ENCODE assay signal across 8 cellular contexts in genomic region chr1:2046225-2046917, GRCh38. TPM values are rescaled to one million over a fixed set of nuclear protein-coding genes. Genes with fewer than 3 reads are reported as not detected.
A peak's percentile ranks its signal among the peaks of the same experiment; 100 is the strongest.
DNase-seq lines count a peak whose midpoint lies in the region; ATAC-seq, FAIRE-seq and TF ChIP-seq lines count a peak whose summit lies in the region.

No MANE protein-coding gene starts in this region.

- H3K36me3 Mint-ChIP-seq in GM23338 (ENCODE audit: low read depth) (peaks cover 2% of the 10 kb centered on the region; the same call in 1 of the 3 replicates), astrocyte (ENCODE audit: low read depth, unreplicated experiment) (peaks cover 3% of the 10 kb centered on the region)
- H3K36me3 Mint-ChIP-seq in stimulated activated effector memory CD8-positive, alpha-beta T cell treated with anti-CD3 and anti-CD28 coated beads, Interleukin-12 subunit alpha, Interleukin-12 subunit beta, amount 100 ng/mL, for 72 hours, result no peaks in the 10 kb centered on the region

- CTCF ChIA-PET in AG04449 (lab: Yijun Ruan, JAX), result interaction anchor here (0.7 to 3.7 kb wide), 12 partner anchors 9 to 138 kb away, joined by 3 to 46 read pairs (median 4); partner anchors contain the start of gene CALML6
- CTCF ChIA-PET in PC-3 (lab: Charles Lee), result interaction anchor here (0.6 to 1.4 kb wide), 4 partner anchors 85 to 138 kb away, joined by 3 to 8 read pairs (median 4); no protein-coding TSS in a partner anchor

- POLR2A ChIA-PET in AG04449 (lab: Yijun Ruan, JAX), result no interaction called here
- POLR2A ChIA-PET in PC-3 (lab: Charles Lee; ENCODE audit: unreplicated experiment), result no interaction called here

- TF ChIP-seq CTCF in AG04449 (IDR thresholded peaks at IDR 0.05; ENCODE audit: insufficient read depth, low read length, missing control alignments) (peak; percentile 63), GM23338 (conservative IDR thresholded peaks at IDR 0.05; ENCODE audit: low read depth in 2 of 2) (peak; percentile 84 to 99), PC-3 (conservative IDR thresholded peaks at IDR 0.05; ENCODE audit: low read depth, low read length) (peak; percentile 98), astrocyte (IDR thresholded peaks at IDR 0.05; ENCODE audit: insufficient read depth, low read depth, low read length) (peak; percentile 46)

- peaks cover 6% of the 10 kb centered on the region; the same call in 1 of the 2 replicates for H4K20me1 ChIP-seq in GM23338 (replicated peaks; ENCODE audit: insufficient read depth)
- H4K20me1 ChIP-seq in PC-3 (ENCODE audit: low read length), result no peaks in the 10 kb centered on the region
- H4K20me1 ChIP-seq in astrocyte (ENCODE audit: insufficient read depth, low read length), result no peaks in the 10 kb centered on the region

- H3K9ac ChIP-seq in PC-3 (ENCODE audit: low read length) (no peak overlapping the region), astrocyte (ENCODE audit: low read length) (no peak overlapping the region)

- H3K4me1 ChIP-seq in GM23338 (ENCODE audit: insufficient read depth) (peaks cover 25% of the 10 kb centered on the region; the same call in 1 of the 2 replicates), PC-3 (ENCODE audit: insufficient read depth, low read length) (peaks cover 20% of the 10 kb centered on the region), astrocyte (ENCODE audit: insufficient read depth, low read length) (no peaks in the 10 kb centered on the region)

- H3K27me3 ChIP-seq in GM23338 (ENCODE audit: insufficient read depth) (no peaks in the 10 kb centered on the region), PC-3 (ENCODE audit: low read length) (no peaks in the 10 kb centered on the region), astrocyte (ENCODE audit: insufficient read depth, low read length) (peaks cover 23% of the 10 kb centered on the region)

- H3F3A ChIP-seq in GM23338 (replicated peaks; ENCODE audit: low read depth) (peaks cover 18% of the 10 kb centered on the region), PC-3 (ENCODE audit: low read length, unreplicated experiment) (no peaks in the 10 kb centered on the region)

- FAIRE-seq in astrocyte (lab: Jason Lieb, UNC), result no peak

- intact Hi-C loops in PC-3 (cut with micrococcal nuclease), result loop anchor here (1.0 to 2.0 kb wide), 2 partner anchors 86 to 102 kb away; no protein-coding TSS in a partner anchor

- DNase-seq in AG04449 (ENCODE audit: low read depth, low spot score) (no peak), GM23338 (ENCODE audit: low spot score) (peak; percentile 92), PC-3 (peak; percentile 85), astrocyte (ENCODE audit: low read depth) (no peak), islet precursor cell (peak; percentile 94), epidermal melanocyte (ENCODE audit: insufficient read length, low spot score) (no peak)
- peak; percentile 38 to 76 for DNase-seq in stimulated activated effector memory CD8-positive, alpha-beta T cell treated with anti-CD3 and anti-CD28 coated beads, Interleukin-12 subunit alpha, Interleukin-12 subunit beta, amount 100 ng/mL, for 72 hours (ENCODE audit: low spot score in 2 of 2)

- H3K4me3 Mint-ChIP-seq in GM23338 (no peak overlapping the region), astrocyte (ENCODE audit: unreplicated experiment) (no peak overlapping the region)
- H3K4me3 Mint-ChIP-seq in stimulated activated effector memory CD8-positive, alpha-beta T cell treated with anti-CD3 and anti-CD28 coated beads, Interleukin-12 subunit alpha, Interleukin-12 subunit beta, amount 100 ng/mL, for 72 hours, result peak overlapping the region; percentile 41

- H3K27ac Mint-ChIP-seq in GM23338 (no peak overlapping the region), astrocyte (ENCODE audit: unreplicated experiment) (no peak overlapping the region)
- peak overlapping the region; percentile 50 for H3K27ac Mint-ChIP-seq in stimulated activated effector memory CD8-positive, alpha-beta T cell treated with anti-CD3 and anti-CD28 coated beads, Interleukin-12 subunit alpha, Interleukin-12 subunit beta, amount 100 ng/mL, for 72 hours

- H3K36me3 ChIP-seq in GM23338 (ENCODE audit: insufficient read depth) (no peaks in the 10 kb centered on the region), PC-3 (ENCODE audit: low read depth, low read length) (no peaks in the 10 kb centered on the region), astrocyte (ENCODE audit: insufficient read depth, low read length) (no peaks in the 10 kb centered on the region)

- H3K4me3 ChIP-seq in AG04449 (ENCODE audit: low read depth, low read length) (no peak overlapping the region), GM23338 (peak overlapping the region; percentile 26; the same call in 1 of the 2 replicates), PC-3 (ENCODE audit: low read length) (no peak overlapping the region), astrocyte (ENCODE audit: insufficient read depth, low read depth, low read length) (no peak overlapping the region)

- H3K27ac ChIP-seq in GM23338 (ENCODE audit: low read depth) (no peak overlapping the region), PC-3 (ENCODE audit: low read length) (no peak overlapping the region), astrocyte (ENCODE audit: low read depth, low read length) (no peak overlapping the region)

- H3K9me2 ChIP-seq in GM23338 (ENCODE audit: insufficient read depth) (no peaks in the 10 kb centered on the region), PC-3 (replicated peaks; ENCODE audit: low read length) (no peaks in the 10 kb centered on the region)

- H2AFZ ChIP-seq in GM23338, result no peak overlapping the region
- H2AFZ ChIP-seq in PC-3 (ENCODE audit: low read length), result no peak overlapping the region
- H2AFZ ChIP-seq in astrocyte (ENCODE audit: low read depth, low read length), result no peak overlapping the region

- H3K4me1 Mint-ChIP-seq in GM23338 (peaks cover 19% of the 10 kb centered on the region), astrocyte (ENCODE audit: low read depth, unreplicated experiment) (no peaks in the 10 kb centered on the region)
- peaks cover 35% of the 10 kb centered on the region for H3K4me1 Mint-ChIP-seq in stimulated activated effector memory CD8-positive, alpha-beta T cell treated with anti-CD3 and anti-CD28 coated beads, Interleukin-12 subunit alpha, Interleukin-12 subunit beta, amount 100 ng/mL, for 72 hours

- H3K9me3 Mint-ChIP-seq in GM23338, result no peaks in the 10 kb centered on the region; the same call in 2 of the 3 replicates
- peaks cover 1% of the 10 kb centered on the region for H3K9me3 Mint-ChIP-seq in astrocyte (ENCODE audit: unreplicated experiment)
- no peaks in the 10 kb centered on the region for H3K9me3 Mint-ChIP-seq in stimulated activated effector memory CD8-positive, alpha-beta T cell treated with anti-CD3 and anti-CD28 coated beads, Interleukin-12 subunit alpha, Interleukin-12 subunit beta, amount 100 ng/mL, for 72 hours

- H3K79me2 ChIP-seq in GM23338 (replicated peaks; ENCODE audit: insufficient read depth) (peaks cover 5% of the 10 kb centered on the region), PC-3 (ENCODE audit: low read length) (peaks cover 8% of the 10 kb centered on the region), astrocyte (ENCODE audit: insufficient read depth, low read length) (no peaks in the 10 kb centered on the region)

- H3K9me3 ChIP-seq in PC-3 (ENCODE audit: low read length) (no peaks in the 10 kb centered on the region), astrocyte (ENCODE audit: insufficient read depth, low read depth, low read length) (no peaks in the 10 kb centered on the region)

- H3K4me2 ChIP-seq in GM23338, result peak overlapping the region; percentile 73
- no peak overlapping the region for H3K4me2 ChIP-seq in PC-3 (ENCODE audit: low read length)
- no peak overlapping the region for H3K4me2 ChIP-seq in astrocyte (ENCODE audit: low read length)

- BruUV-seq in PC-3 (replicated peaks; lab: Mats Ljungman, UMichigan), result no TSS peak

- H3K27me3 Mint-ChIP-seq in GM23338 (ENCODE audit: insufficient read depth, low read depth, poor library complexity) (peaks cover 27% of the 10 kb centered on the region), astrocyte (ENCODE audit: low read depth, unreplicated experiment) (peaks cover 22% of the 10 kb centered on the region)

- peak; percentile 57 for ATAC-seq in GM23338
- ATAC-seq in PC-3, result peak; percentile 32
- ATAC-seq in stimulated activated effector memory CD8-positive, alpha-beta T cell treated with anti-CD3 and anti-CD28 coated beads, Interleukin-12 subunit alpha, Interleukin-12 subunit beta, amount 100 ng/mL, for 72 hours, result no peak
- ATAC-seq in GM18502 (IDR thresholded peaks at IDR 0.05; ENCODE audit: poor library complexity, unreplicated experiment), result no peak

TF ChIP-seq in GM23338, 12 proteins besides CTCF, POLR2A, EP300 and RAD21 (continues in another document):
- no peak for TF ChIP-seq ZNF114 (CRISPR knock-in tag; IDR thresholded peaks at IDR 0.05)
- no peak for TF ChIP-seq ZNF331 (CRISPR knock-in tag; IDR thresholded peaks at IDR 0.05; ENCODE audit: low read depth)

RNA-seq across cellular contexts. Expression of gene PRKCZ, which starts 3.8 kb away (rescaled TPM):
- 36.9 and 42.3 TPM in 2 replicates for total RNA-seq in GM23338 (2014; rRNA removed; shearing (Covaris generic))
- 22.5 and 26.2 TPM in 2 replicates for polyA plus RNA-seq in GM23338 (2016; fragmentation: Nextera tagmentation; extraction: Ambion mirVana)
- total RNA-seq in PC-3 (2014; rRNA removed) (56.8 and 70.8 TPM in 2 replicates), astrocyte (28.6 and 32.6 TPM in 2 replicates)

RNA-seq across cellular contexts. Expression of gene GABRD, which starts 27.2 kb away (rescaled TPM):
- total RNA-seq in GM23338 (2014; rRNA removed; shearing (Covaris generic)), result 2.8 and 5.1 TPM in 2 replicates
- 1.7 and 2.1 TPM in 2 replicates for polyA plus RNA-seq in GM23338 (2016; fragmentation: Nextera tagmentation; extraction: Ambion mirVana)
- total RNA-seq in PC-3 (2014; rRNA removed) (not detected in 2 replicates), astrocyte (not detected in 2 replicates)

RNA-seq across cellular contexts. Expression of gene CFAP74, which starts 42.8 kb away (rescaled TPM):
- total RNA-seq in GM23338 (2014; rRNA removed; shearing (Covaris generic)), result 0.16 TPM in 1 of 2 replicates, not detected in the other
- polyA plus RNA-seq in GM23338 (2016; fragmentation: Nextera tagmentation; extraction: Ambion mirVana), result 0.21 and 0.24 TPM in 2 replicates
- total RNA-seq in PC-3 (2014; rRNA removed), result 0.23 TPM in 1 of 2 replicates, not detected in the other
- total RNA-seq in astrocyte, result not detected in 2 replicates

Comparison
In these comparisons a context has a peak if more than half of its experiments do, and no peak if none do; other contexts are left out.
1. DNase-seq: peak in GM23338 (single experiment), PC-3 (single experiment), islet precursor cell (single experiment) and stimulated activated effector memory CD8-positive, alpha-beta T cell treated with anti-CD3 and anti-CD28 coated beads, Interleukin-12 subunit alpha, Interleukin-12 subunit beta, amount 100 ng/mL, for 72 hours (2 of 2); none in AG04449 (single experiment), astrocyte (single experiment) and epidermal melanocyte (single experiment).
2. CTCF ChIP-seq: peak in every context shown above with its lines; median percentile 98 in PC-3; 92 in GM23338; 63 in AG04449; 46 in astrocyte.
3. ATAC-seq: peak in GM23338 (single experiment) and PC-3 (single experiment); none in stimulated activated effector memory CD8-positive, alpha-beta T cell treated with anti-CD3 and anti-CD28 coated beads, Interleukin-12 subunit alpha, Interleukin-12 subunit beta, amount 100 ng/mL, for 72 hours (single experiment) and GM18502 (single experiment).